23 cellular contexts compared by ENCODE assay signal in genomic region chr3:30185872-30186271, GRCh38.
"Had no signal": no experiment of that assay in that cellular context is flagged by ENCODE, and none has a peak within 500 bp of the region (broad histone marks: within the 10 kb centered on the region; RNA-seq: fewer than 3 reads in every experiment).

No MANE protein-coding gene starts in this region.

- H3K4me2 ChIP-seq: neural progenitor cell had no signal

- H3K9me3 ChIP-seq: left ventricle myocardium inferior, neutrophil, right atrium auricular region, right lobe of liver, suprapubic skin, thoracic aorta, tibial artery, upper lobe of right lung had no signal

- H3K4me1 ChIP-seq: neural progenitor cell, right atrium auricular region, right lobe of liver, tibial artery, upper lobe of right lung had no signal

- H3K27ac ChIP-seq: neural progenitor cell, neutrophil, right atrium auricular region, right lobe of liver, suprapubic skin, thoracic aorta, tibial artery, upper lobe of right lung had no signal

- H3K4me3 ChIP-seq: left ventricle myocardium inferior, lung, neural progenitor cell, right atrium auricular region, right lobe of liver, suprapubic skin, thoracic aorta, tibial artery, upper lobe of right lung had no signal

- FAIRE-seq: islet of Langerhans, urothelium cell line had no signal

- H2AFZ ChIP-seq: neural progenitor cell had no signal

- DNase-seq: hypothalamus; immature natural killer cell; left ventricle myocardium inferior; mesendoderm; naive B cell; natural killer cell; nephron progenitor cell; occipital lobe; right lobe of liver; stimulated activated CD4-positive, alpha-beta T cell treated with anti-CD3 and anti-CD28 coated beads, Interleukin-12 subunit alpha, Interleukin-12 subunit beta, amount 100 ng/mL, for 4 hours; stimulated activated CD4-positive, alpha-beta T cell treated with anti-CD3 and anti-CD28 coated beads, Interleukin-15, amount 100 ng/mL, for 24 hours; stimulated activated CD4-positive, alpha-beta T cell treated with anti-CD3 and anti-CD28 coated beads, Interleukin-4, amount 100 ng/mL, for 24 hours; stimulated activated naive CD4-positive, alpha-beta T cell; tibial artery; upper lobe of right lung had no signal

- H3K27me3 ChIP-seq: neural progenitor cell, neutrophil, right atrium auricular region, right lobe of liver, suprapubic skin, tibial artery, upper lobe of right lung had no signal

- H3K36me3 ChIP-seq: left ventricle myocardium inferior, neural progenitor cell, neutrophil, right atrium auricular region, right lobe of liver, suprapubic skin, thoracic aorta, tibial artery, upper lobe of right lung had no signal
